Comparison of ENCODE assay signal across 12 cellular contexts in genomic region chr21:39082656-39083376, GRCh38.
DNase-seq lines count a peak whose midpoint lies in the region; ATAC-seq and TF ChIP-seq lines count a peak whose summit lies in the region.
"Had no signal": no experiment of that assay in that cellular context is flagged by ENCODE, and none has a peak within 500 bp of the region (broad histone marks: within the 10 kb centered on the region; RNA-seq: fewer than 3 reads in every experiment).

No MANE protein-coding gene starts in this region.

- H3K4me3 Mint-ChIP-seq in activated T-cell treated with anti-CD3 and anti-CD28 coated beads, Interleukin-2, amount 50 U/mL, for 24 hours, result no peak overlapping the region
- H3K4me3 Mint-ChIP-seq: activated naive CD4-positive, alpha-beta T cell treated with anti-CD3 and anti-CD28 coated beads, Interleukin-2, amount 10 ng/mL, durations not matched to agents 7 days and 5 days had no signal

- peak; percentile 71 for ATAC-seq in esophagus mucosa
- ATAC-seq in psoas muscle, result no peak
- no peak for ATAC-seq in HG02798 (IDR thresholded peaks at IDR 0.05; ENCODE audit: poor library complexity, unreplicated experiment)
- ATAC-seq: left cardiac atrium had no signal

- H3K27me3 Mint-ChIP-seq in activated T-cell treated with anti-CD3 and anti-CD28 coated beads, Interleukin-2, amount 50 U/mL, for 24 hours, result peaks cover 12% of the 10 kb centered on the region

- H3K4me1 ChIP-seq in psoas muscle, result peaks cover 26% of the 10 kb centered on the region

- H3K4me3 ChIP-seq in psoas muscle, result peak overlapping the region; percentile 5
- H3K4me3 ChIP-seq: smooth muscle cell had no signal

- no peak overlapping the region for H3K27ac Mint-ChIP-seq in activated T-cell treated with anti-CD3 and anti-CD28 coated beads, Interleukin-2, amount 50 U/mL, for 24 hours
- H3K27ac Mint-ChIP-seq: activated naive CD4-positive, alpha-beta T cell treated with anti-CD3 and anti-CD28 coated beads, Interleukin-2, amount 10 ng/mL, durations not matched to agents 7 days and 5 days had no signal

- no peaks in the 10 kb centered on the region for H3K4me1 Mint-ChIP-seq in activated T-cell treated with anti-CD3 and anti-CD28 coated beads, Interleukin-2, amount 50 U/mL, for 24 hours (ENCODE audit: low read depth)
- H3K4me1 Mint-ChIP-seq: activated naive CD4-positive, alpha-beta T cell treated with anti-CD3 and anti-CD28 coated beads, Interleukin-2, amount 10 ng/mL, durations not matched to agents 7 days and 5 days had no signal

- 37 to 49% (median 40%) methylated on average over 23 to 24 of the region's 24 CpGs for WGBS in psoas muscle, 3 donors

- TF ChIP-seq CTCF in psoas muscle (IDR thresholded peaks at IDR 0.05), result no peak

- H3K27me3 ChIP-seq in psoas muscle (ENCODE audit: insufficient read depth in 3 of 3, low read length in 2 of 3), result no peaks in the 10 kb centered on the region

- H3K36me3 ChIP-seq in psoas muscle (ENCODE audit: insufficient read depth in 1 of 2, low read depth in 1 of 2), result no peaks in the 10 kb centered on the region

- no peaks in the 10 kb centered on the region for H3K9me3 ChIP-seq in psoas muscle

- DNase-seq in HPDE6-E6E7 (ENCODE audit: extremely low spot score) (peak; percentile 86), NCI-H510A (lab: John Stamatoyannopoulos, UW) (peak; percentile 26), psoas muscle (no peak)
- DNase-seq in activated CD8-positive, alpha-beta memory T cell treated with anti-CD3 and anti-CD28 coated beads, Interleukin-2, amount 50 U/mL, for 48 hours, result no peak
- DNase-seq in activated T-cell treated with anti-CD3 and anti-CD28 coated beads, Interleukin-2, amount 50 U/mL, for 48 hours, result no peak
- no peak for DNase-seq in activated T-cell treated with anti-CD3 and anti-CD28 coated beads, Interleukin-2, amount 50 U/mL, for 24 hours
- DNase-seq: activated CD4-positive, alpha-beta T cell treated with anti-CD3 and anti-CD28 coated beads for 1 hour; activated naive CD4-positive, alpha-beta T cell treated with anti-CD3 and anti-CD28 coated beads, Interleukin-2, amount 10 ng/mL, durations not matched to agents 7 days and 5 days; left cardiac atrium had no signal

- no peaks in the 10 kb centered on the region for H3K36me3 Mint-ChIP-seq in activated T-cell treated with anti-CD3 and anti-CD28 coated beads, Interleukin-2, amount 50 U/mL, for 24 hours (ENCODE audit: low read depth)
- H3K36me3 Mint-ChIP-seq: activated naive CD4-positive, alpha-beta T cell treated with anti-CD3 and anti-CD28 coated beads, Interleukin-2, amount 10 ng/mL, durations not matched to agents 7 days and 5 days had no signal

- intact Hi-C loops in psoas muscle (cut with DNase I), result loop anchor here in 1 of 2 donors (10.0 kb wide), 1 partner anchor 168 kb away; no protein-coding TSS in a partner anchor

- peak overlapping the region; percentile 12 for H3K27ac ChIP-seq in psoas muscle

- no peaks in the 10 kb centered on the region for H3K9me3 Mint-ChIP-seq in activated T-cell treated with anti-CD3 and anti-CD28 coated beads, Interleukin-2, amount 50 U/mL, for 24 hours
- H3K9me3 Mint-ChIP-seq: activated naive CD4-positive, alpha-beta T cell treated with anti-CD3 and anti-CD28 coated beads, Interleukin-2, amount 10 ng/mL, durations not matched to agents 7 days and 5 days had no signal

Comparison
In these comparisons a context has a peak if more than half of its experiments do, and no peak if none do; other contexts are left out.
1. DNase-seq: peak in HPDE6-E6E7 (single experiment) and NCI-H510A (single experiment); none in psoas muscle (0 of 2), activated CD8-positive, alpha-beta memory T cell treated with anti-CD3 and anti-CD28 coated beads, Interleukin-2, amount 50 U/mL, for 48 hours (single experiment), activated T-cell treated with anti-CD3 and anti-CD28 coated beads, Interleukin-2, amount 50 U/mL, for 48 hours (0 of 2) and activated T-cell treated with anti-CD3 and anti-CD28 coated beads, Interleukin-2, amount 50 U/mL, for 24 hours (single experiment).